In the genomic region with DNA sequence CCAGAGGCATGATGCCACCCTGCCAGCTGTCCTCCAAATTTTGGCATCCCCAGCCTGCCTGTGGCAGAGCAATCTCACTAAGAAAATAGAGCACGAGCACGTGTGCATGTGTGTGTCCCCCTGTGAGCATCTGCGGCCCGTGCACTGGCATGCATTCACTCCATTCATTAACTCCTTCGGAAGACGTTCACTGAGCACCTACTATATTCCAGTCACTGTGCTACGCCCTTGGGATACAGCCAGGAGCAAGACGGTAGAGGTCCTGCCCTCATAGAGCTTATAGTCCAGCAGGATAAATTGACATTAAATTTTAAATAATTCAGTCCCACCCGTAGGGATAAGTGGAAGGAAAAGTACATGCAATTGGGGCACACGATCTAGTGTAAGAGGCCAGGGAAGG, we compare ENCODE assay signal across 18 cellular contexts. TPM values are rescaled to one million over a fixed set of nuclear protein-coding genes. Genes with fewer than 3 reads are reported as not detected.
A peak's percentile ranks its signal among the peaks of the same experiment; 100 is the strongest.
DNase-seq lines count a peak whose midpoint lies in the region; ATAC-seq and TF ChIP-seq lines count a peak whose summit lies in the region.
"Had no signal": no experiment of that assay in that cellular context is flagged by ENCODE, and none has a peak within 500 bp of the region (broad histone marks: within the 10 kb centered on the region; RNA-seq: fewer than 3 reads in every experiment).

No MANE protein-coding gene starts in this region.

- H3K27me3 Mint-ChIP-seq in T-helper 17 cell, result peaks cover 27% of the 10 kb centered on the region
- peaks cover 41% of the 10 kb centered on the region for H3K27me3 Mint-ChIP-seq in neural crest cell (ENCODE audit: low read depth)

- H3K27ac ChIP-seq in BLaER1 treated with 17β-estradiol and CSF1 and Interleukin-3, amounts not matched to agents 10 nM and 100 nM, result peak overlapping the region in 9 of 11 experiments; percentile 5 to 64 (median 54); a peak in 12 of 22 replicates
- H3K27ac ChIP-seq in DOHH2 (ENCODE audit: low read depth, low read length), result no peak overlapping the region
- H3K27ac ChIP-seq: PC-9 had no signal

- H3K4me2 ChIP-seq in BLaER1 treated with 17β-estradiol and CSF1 and Interleukin-3, amounts not matched to agents 10 nM and 100 nM, result peak overlapping the region; percentile 54 to 84 (median 75)
- H3K4me2 ChIP-seq in DOHH2 (ENCODE audit: low read length), result peak overlapping the region; percentile 17

- H3K4me3 Mint-ChIP-seq in T-helper 17 cell, result no peak overlapping the region
- H3K4me3 Mint-ChIP-seq in neural crest cell, result no peak overlapping the region
- H3K4me3 Mint-ChIP-seq: CD14-positive monocyte, IgD-negative memory B cell had no signal

- H3K4me3 ChIP-seq in BLaER1 treated with 17β-estradiol and CSF1 and Interleukin-3, amounts not matched to agents 10 nM and 100 nM, result no peak overlapping the region
- H3K4me3 ChIP-seq in DOHH2 (ENCODE audit: low read length), result no peak overlapping the region
- H3K4me3 ChIP-seq: MG63, PC-9 had no signal

- TF ChIP-seq CTCF in DOHH2 (IDR thresholded peaks at IDR 0.05; ENCODE audit: low read depth, low read length, poor library complexity, severe bottlenecking), result no peak
- no peak for TF ChIP-seq CTCF in neural crest cell (conservative IDR thresholded peaks at IDR 0.05)

- peaks cover 29 to 87% (median 62%) of the 10 kb centered on the region in 10 experiments for H3K4me1 ChIP-seq in BLaER1 treated with 17β-estradiol and CSF1 and Interleukin-3, amounts not matched to agents 10 nM and 100 nM
- peaks cover 46% of the 10 kb centered on the region for H3K4me1 ChIP-seq in DOHH2 (ENCODE audit: control insufficient read depth, low read length)

- no peaks in the 10 kb centered on the region; a peak in 1 of 22 replicates for H3K27me3 ChIP-seq in BLaER1 treated with 17β-estradiol and CSF1 and Interleukin-3, amounts not matched to agents 10 nM and 100 nM
- H3K27me3 ChIP-seq in DOHH2 (ENCODE audit: control insufficient read depth, low read length), result no peaks in the 10 kb centered on the region
- H3K27me3 ChIP-seq: MG63 had no signal

- H3K36me3 Mint-ChIP-seq in T-helper 17 cell (ENCODE audit: low read depth) (no peaks in the 10 kb centered on the region), neural crest cell (ENCODE audit: low read depth) (no peaks in the 10 kb centered on the region)
- H3K36me3 Mint-ChIP-seq: CD14-positive monocyte, IgD-negative memory B cell had no signal

- H3K9me2 ChIP-seq in DOHH2 (replicated peaks; ENCODE audit: control insufficient read depth, low read length), result no peaks in the 10 kb centered on the region

- H3K4me1 Mint-ChIP-seq in T-helper 17 cell (peaks cover 13% of the 10 kb centered on the region), neural crest cell (peaks cover 66% of the 10 kb centered on the region)

- H3F3A ChIP-seq in DOHH2 (ENCODE audit: control insufficient read depth, insufficient read depth), result 0 out of 2 replicates have a peak, but pooled peaks cover 5% of the 10 kb centered on the region

- no peaks in the 10 kb centered on the region for H4K20me1 ChIP-seq in BLaER1 treated with 17β-estradiol and CSF1 and Interleukin-3, amounts not matched to agents 10 nM and 100 nM
- no peaks in the 10 kb centered on the region for H4K20me1 ChIP-seq in DOHH2 (ENCODE audit: control insufficient read depth, insufficient read depth, low read depth, low read length)

- ATAC-seq in T-helper 17 cell (no peak), HG03520 (IDR thresholded peaks at IDR 0.05; ENCODE audit: unreplicated experiment) (no peak)

- H3K9me3 Mint-ChIP-seq in neural crest cell, result no peaks in the 10 kb centered on the region
- H3K9me3 Mint-ChIP-seq: IgD-negative memory B cell had no signal

- no peaks in the 10 kb centered on the region for H3K36me3 ChIP-seq in BLaER1 treated with 17β-estradiol and CSF1 and Interleukin-3, amounts not matched to agents 10 nM and 100 nM
- no peaks in the 10 kb centered on the region for H3K36me3 ChIP-seq in DOHH2 (ENCODE audit: control insufficient read depth, low read length)
- H3K36me3 ChIP-seq: MG63 had no signal

- H3K9ac ChIP-seq in BLaER1 treated with 17β-estradiol and CSF1 and Interleukin-3, amounts not matched to agents 10 nM and 100 nM, result peak overlapping the region in 1 of 11 experiments; percentile 36; a peak in 1 of 22 replicates

- no peaks in the 10 kb centered on the region for H3K9me3 ChIP-seq in BLaER1 treated with 17β-estradiol and CSF1 and Interleukin-3, amounts not matched to agents 10 nM and 100 nM (replicated peaks in 1 of 11)
- H3K9me3 ChIP-seq in DOHH2 (ENCODE audit: control insufficient read depth, insufficient read depth, low read length) (no peaks in the 10 kb centered on the region), T-helper 17 cell (ENCODE audit: control insufficient read depth, low read length, poor library complexity, severe bottlenecking) (no peaks in the 10 kb centered on the region)
- H3K9me3 ChIP-seq: MG63 had no signal

- DNase-seq in T-helper 17 cell, result no peak
- no peak for DNase-seq in neural crest cell (ENCODE audit: low read depth, low spot score)
- DNase-seq in Kasumi-1 (lab: John Stamatoyannopoulos, UW), result no peak
- no peak for DNase-seq in RKO (ENCODE audit: low spot score)
- DNase-seq in NCI-H128 (lab: John Stamatoyannopoulos, UW; ENCODE audit: unreplicated experiment), result no peak
- DNase-seq: ACHN, H7, Karpas-422, MG63, NCI-H187, NCI-H446, NCI-H526 treated with DMSO at 0.1 percent for 48 hours, PC-9 had no signal

- H3K27ac Mint-ChIP-seq in T-helper 17 cell (peak overlapping the region; percentile 49), neural crest cell (ENCODE audit: unreplicated experiment) (peak overlapping the region; percentile 5)
- H3K27ac Mint-ChIP-seq: IgD-negative memory B cell had no signal

- peaks cover 7% of the 10 kb centered on the region for H3K79me2 ChIP-seq in DOHH2 (ENCODE audit: control insufficient read depth, low read length)

RNA-seq across cellular contexts. Expression of a gene that starts 40.0 kb away (rescaled TPM):
- total RNA-seq in T-helper 17 cell (1 to 10 TPM; 2.4 to 3.1 TPM), neural crest cell (32.6 and 36.2 TPM in 2 replicates)
